Comparison of ENCODE assay signal across 26 cellular contexts in genomic region chr4:7255996-7256395, GRCh38.
"Had no signal": no experiment of that assay in that cellular context is flagged by ENCODE, and none has a peak within 500 bp of the region (broad histone marks: within the 10 kb centered on the region; RNA-seq: fewer than 3 reads in every experiment).

No MANE protein-coding gene starts in this region.

- DNase-seq: activated CD4-positive, alpha-beta T cell treated with anti-CD3 and anti-CD28 coated beads for 1 hour; activated CD4-positive, alpha-beta T cell treated with anti-CD3 and anti-CD28 coated beads, Interleukin-2, amount 50 U/mL, for 1 hour; activated CD8-positive, alpha-beta T cell treated with anti-CD3 and anti-CD28 coated beads for 36 hours; activated gamma-delta T cell treated with Interleukin-2 at 50 U/mL for 16 hours; activated naive CD4-positive, alpha-beta T cell treated with anti-CD3 and anti-CD28 coated beads, Interleukin-2, amount 50 U/mL, for 16 hours; activated T-cell treated with anti-CD3 and anti-CD28 coated beads, Interleukin-2, amount 50 U/mL, for 4 hours; amniotic stem cell; central memory CD4-positive, alpha-beta T cell; foreskin keratinocyte; kidney glomerular epithelial cell; ovary; retina; sigmoid colon; stimulated activated CD4-positive, alpha-beta T cell treated with anti-CD3 and anti-CD28 coated beads, Interleukin-15, amount 100 ng/mL, for 24 hours; stimulated activated CD4-positive, alpha-beta T cell treated with anti-CD3 and anti-CD28 coated beads, Interleukin-2, amount 100 ng/mL, for 24 hours; stimulated activated naive B cell treated with anti-CD40 and anti-IgM and Interleukin-4, amounts not matched to agents 10 μg/mL and 1 μg/mL and 100 μg/mL, for 72 hours; T-helper 2 cell had no signal

- H3K4me3 ChIP-seq: esophagus muscularis mucosa, left lung, ovary, sigmoid colon, tibial nerve had no signal

- H3K36me3 ChIP-seq: esophagus muscularis mucosa, left lung, neutrophil, ovary, sigmoid colon had no signal

- ATAC-seq: activated CD8-positive, alpha-beta T cell treated with anti-CD3 and anti-CD28 coated beads for 36 hours; activated T-cell treated with anti-CD3 and anti-CD28 coated beads, Interleukin-2, amount 50 U/mL, for 4 hours; activated T-helper 17 cell treated with anti-CD3 and anti-CD28 coated beads, Interleukin-2, amount 50 U/mL, for 72 hours; foreskin keratinocyte; left lung; stimulated activated naive B cell treated with anti-CD40 and anti-IgM and Interleukin-4, amounts not matched to agents 10 μg/mL and 1 μg/mL and 100 μg/mL, for 72 hours; WTC11 had no signal

- H3K27ac ChIP-seq: foreskin keratinocyte, left lung, neutrophil, ovary had no signal

- H3K4me1 Mint-ChIP-seq: activated T-helper 17 cell treated with anti-CD3 and anti-CD28 coated beads, Interleukin-2, amount 50 U/mL, for 72 hours had no signal

- H3K4me1 ChIP-seq: foreskin keratinocyte, left lung had no signal

- H3K27me3 ChIP-seq: esophagus muscularis mucosa, ovary, sigmoid colon, tibial nerve had no signal

- H3K4me3 Mint-ChIP-seq: activated CD8-positive, alpha-beta T cell treated with anti-CD3 and anti-CD28 coated beads for 36 hours; activated T-cell treated with anti-CD3 and anti-CD28 coated beads, Interleukin-2, amount 50 U/mL, for 4 hours; activated T-helper 17 cell treated with anti-CD3 and anti-CD28 coated beads, Interleukin-2, amount 50 U/mL, for 72 hours; memory B cell; stimulated activated naive B cell treated with anti-CD40 and anti-IgM and Interleukin-4, amounts not matched to agents 10 μg/mL and 1 μg/mL and 100 μg/mL, for 72 hours; WTC11 had no signal

- H3K27ac Mint-ChIP-seq: activated CD8-positive, alpha-beta T cell treated with anti-CD3 and anti-CD28 coated beads for 36 hours; memory B cell; progenitor cell of endocrine pancreas; stimulated activated naive B cell treated with anti-CD40 and anti-IgM and Interleukin-4, amounts not matched to agents 10 μg/mL and 1 μg/mL and 100 μg/mL, for 72 hours; WTC11 had no signal

- H3K9me3 ChIP-seq: esophagus muscularis mucosa, left lung, neutrophil, ovary, sigmoid colon, tibial nerve had no signal

- H3K36me3 Mint-ChIP-seq: memory B cell; stimulated activated naive B cell treated with anti-CD40 and anti-IgM and Interleukin-4, amounts not matched to agents 10 μg/mL and 1 μg/mL and 100 μg/mL, for 72 hours had no signal

- H3K9me3 Mint-ChIP-seq: activated CD8-positive, alpha-beta T cell treated with anti-CD3 and anti-CD28 coated beads for 36 hours; activated T-cell treated with anti-CD3 and anti-CD28 coated beads, Interleukin-2, amount 50 U/mL, for 4 hours; activated T-helper 17 cell treated with anti-CD3 and anti-CD28 coated beads, Interleukin-2, amount 50 U/mL, for 72 hours; nephron had no signal
